In the genomic region with DNA sequence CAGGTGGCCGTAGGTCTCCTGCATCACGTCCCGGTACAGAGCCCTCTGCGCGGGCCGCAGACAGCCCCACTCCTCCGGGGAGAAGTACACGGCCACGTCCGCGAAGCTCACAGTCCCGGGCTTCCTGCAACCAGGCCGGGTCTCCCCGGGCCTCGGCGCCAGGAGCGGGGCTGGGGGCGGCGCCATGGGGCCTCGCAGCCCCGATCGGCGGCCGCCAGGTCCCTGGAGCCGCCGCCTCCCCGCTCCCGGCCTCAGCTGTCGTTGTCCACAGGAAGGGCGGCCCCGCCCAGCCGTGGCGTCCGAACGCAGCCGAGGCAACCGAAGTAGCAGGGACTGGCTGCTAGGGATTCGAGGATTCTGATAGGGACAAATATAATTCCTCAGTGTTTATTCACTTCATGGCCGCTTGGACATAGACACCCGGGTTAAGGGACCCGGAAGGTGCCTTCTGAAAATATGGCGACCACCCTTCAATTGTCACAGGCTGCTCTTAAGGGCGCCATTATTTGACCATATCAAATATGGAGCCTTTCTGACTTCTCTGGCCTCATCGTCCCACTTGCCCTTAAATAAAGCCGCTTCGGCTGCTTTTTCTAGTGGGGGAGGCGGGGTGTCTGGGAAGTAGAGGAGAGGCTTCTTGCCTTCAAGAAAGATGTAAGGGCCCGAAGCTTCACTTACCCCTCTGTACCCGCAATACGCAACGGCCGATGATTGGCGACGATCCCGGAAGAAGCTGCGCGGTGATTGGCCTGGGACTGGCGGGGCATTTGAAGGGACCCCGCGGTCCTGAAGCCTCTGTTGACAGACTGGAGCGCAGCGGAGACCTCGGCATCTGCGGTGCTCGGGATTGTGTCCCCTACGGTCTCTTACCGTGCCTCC, we compare ENCODE assay signal across 8 cellular contexts. TPM values are rescaled to one million over a fixed set of nuclear protein-coding genes. Genes with fewer than 3 reads are reported as not detected.
DNase-seq lines count a peak whose midpoint lies in the region; ATAC-seq, FAIRE-seq and TF ChIP-seq lines count a peak whose summit lies in the region.

TSS of gene ZNF688 (minus strand) at position 271 of the 879 bp plus-strand sequence. CDS start at position 186, 85 bp downstream.

- peak; percentile 97 for DNase-seq in AG08396 (ENCODE audit: low spot score)
- DNase-seq in NCI-H446 treated with DMSO at 0.1 percent for 48 hours (lab: John Stamatoyannopoulos, UW), result peak; percentile 92
- DNase-seq in cerebellar nuclear complex (lab: John Stamatoyannopoulos, UW), result peak; percentile 82 to 87
- no peak for DNase-seq in keratinocyte (ENCODE audit: low read depth, low spot score)
- peak; percentile 81 to 86 for DNase-seq in stimulated activated CD4-positive, alpha-beta T cell treated with anti-CD3 and anti-CD28 coated beads, Interleukin-15, amount 100 ng/mL, for 1 hour (ENCODE audit: low read depth in 1 of 2, low spot score in 1 of 2)

- H3K36me3 ChIP-seq in keratinocyte (ENCODE audit: control insufficient read depth in 2 of 2, extremely low read depth in 1 of 2, insufficient read depth in 2 of 2, low read length in 2 of 2), result no peaks in the 10 kb centered on the region

- no peaks in the 10 kb centered on the region for H3K27me3 ChIP-seq in keratinocyte (ENCODE audit: control insufficient read depth, extremely low read depth, insufficient read depth, low read length)

- peak within 1 kb of the TSS; percentile 91 for H3K4me2 ChIP-seq in keratinocyte (ENCODE audit: control insufficient read depth, extremely low read depth, insufficient read depth, low read depth, low read length)

- ATAC-seq in GM19023 (IDR thresholded peaks at IDR 0.05; ENCODE audit: unreplicated experiment), result peak; percentile 77
- peak; percentile 80 for ATAC-seq in HG03280 (IDR thresholded peaks at IDR 0.05; ENCODE audit: unreplicated experiment)
- ATAC-seq in activated CD4-positive, CD25-positive, alpha-beta regulatory T cell treated with anti-CD3 and anti-CD28 coated beads, Interleukin-2, amount 50 U/mL, for 24 hours, result peak; percentile 73 to 75

- FAIRE-seq in keratinocyte (lab: Jason Lieb, UNC), result no peak

- H3K27ac ChIP-seq in keratinocyte (ENCODE audit: control insufficient read depth, insufficient read depth, low read length), result peak within 1 kb of the TSS; percentile 88

- H3K9ac ChIP-seq in keratinocyte (ENCODE audit: control insufficient read depth, extremely low read depth, insufficient read depth, low read length), result peak within 1 kb of the TSS; percentile 87

- H3K9me1 ChIP-seq in keratinocyte (ENCODE audit: control insufficient read depth, extremely low read depth, insufficient read depth, low read length), result no peaks in the 10 kb centered on the region

- H4K20me1 ChIP-seq in keratinocyte (ENCODE audit: control insufficient read depth, extremely low read depth, insufficient read depth, low read length), result no peaks in the 10 kb centered on the region

- peak within 1 kb of the TSS; percentile 45 to 75 (median 74) for H3K4me3 ChIP-seq in keratinocyte (ENCODE audit: control insufficient read depth in 2 of 3, extremely low read depth in 1 of 3, insufficient read depth in 2 of 3, low read depth in 1 of 3, low read length in 3 of 3)

- peak within 1 kb of the TSS; percentile 82 for H2AFZ ChIP-seq in keratinocyte (ENCODE audit: control insufficient read depth, low read length)

- H3K79me2 ChIP-seq in keratinocyte (ENCODE audit: control insufficient read depth, insufficient read depth, low read length), result no peaks in the 10 kb centered on the region

- H3K4me1 ChIP-seq in keratinocyte (ENCODE audit: control insufficient read depth, extremely low read depth, insufficient read depth, low read length), result peaks cover 24% of the 10 kb centered on the region

- no peak for TF ChIP-seq CTCF in keratinocyte (optimal IDR thresholded peaks at IDR 0.05 in 1 of 3, IDR thresholded peaks at IDR 0.05 in 1 of 3, conservative IDR thresholded peaks at IDR 0.05 in 1 of 3; ENCODE audit: extremely low read depth in 1 of 3, insufficient read depth in 2 of 3, low read length in 3 of 3)

- no peaks in the 10 kb centered on the region for H3K9me3 ChIP-seq in keratinocyte (ENCODE audit: control insufficient read depth, low read depth, low read length)

- dilution Hi-C loops in keratinocyte (cut with MboI; ENCODE audit: extremely low pct_ligation_motif_present, low sequenced_read_pairs), result no loop called here

RNA-seq across cellular contexts. Expression of gene ZNF688, which starts in this region (rescaled TPM):
- 3.8 to 4.9 TPM (median 4.3 TPM) in 3 replicates for polyA plus RNA-seq in keratinocyte
- polyA plus RNA-seq in keratinocyte (2011; ENCODE audit: low read depth), result 4.8 TPM
- polyA plus RNA-seq in keratinocyte (2011; cell fraction: cytosol; rRNA removed), result 1.9 and 5.0 TPM in 2 replicates
- polyA plus RNA-seq in keratinocyte (2011; cell fraction: nucleus; rRNA removed), result 8.3 and 8.5 TPM in 2 replicates
- polyA plus RNA-seq in keratinocyte (2012; ENCODE audit: low replicate concordance), result 6.4 TPM in 2 replicates
- 0.35 to 2.5 TPM (median 1.4 TPM) in 3 replicates for polyA minus RNA-seq in keratinocyte
- polyA minus RNA-seq in keratinocyte (2011; cell fraction: cytosol; rRNA and poly(A)+ RNA removed), result 3.1 TPM
- 2.6 and 3.1 TPM in 2 replicates for polyA minus RNA-seq in keratinocyte (2011; cell fraction: nucleus; rRNA and poly(A)+ RNA removed)
